Comparison of ENCODE assay signal across 9 cellular contexts in the genomic region with DNA sequence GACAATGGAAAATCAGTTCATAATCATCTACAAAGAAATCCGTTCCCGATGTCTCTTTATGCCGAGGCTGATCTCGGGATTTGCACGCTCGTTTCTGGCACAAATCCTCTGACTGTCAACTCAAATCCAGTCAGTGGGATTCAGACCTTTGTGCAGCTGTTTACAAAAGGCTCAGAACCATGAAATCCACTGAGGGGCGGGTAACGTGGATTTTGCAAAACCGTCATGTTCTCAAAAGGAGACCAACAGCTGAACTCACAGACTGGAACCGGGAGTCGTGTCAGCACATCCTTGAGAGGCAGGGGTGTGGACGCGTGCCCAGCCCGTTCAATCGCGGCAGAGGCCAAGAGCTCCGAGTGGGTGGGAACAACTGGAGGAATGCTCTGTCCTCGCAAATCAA. TPM values are rescaled to one million over a fixed set of nuclear protein-coding genes. Genes with fewer than 3 reads are reported as not detected.
A peak's percentile ranks its signal among the peaks of the same experiment; 100 is the strongest.
DNase-seq lines count a peak whose midpoint lies in the region; ATAC-seq and TF ChIP-seq lines count a peak whose summit lies in the region.
"Had no signal": no experiment of that assay in that cellular context is flagged by ENCODE, and none has a peak within 500 bp of the region (broad histone marks: within the 10 kb centered on the region; RNA-seq: fewer than 3 reads in every experiment).

No MANE protein-coding gene starts in this region.

- H3K4me3 ChIP-seq in astrocyte of the cerebellum (ENCODE audit: low read depth, low read length) (no peak overlapping the region), rectal smooth muscle tissue (ENCODE audit: low read length) (no peak overlapping the region)

- peaks cover 33% of the 10 kb centered on the region for H3K4me1 ChIP-seq in rectal smooth muscle tissue (ENCODE audit: control insufficient read depth, insufficient read depth, low read length)

- peaks cover 10% of the 10 kb centered on the region for H3K36me3 ChIP-seq in rectal smooth muscle tissue (ENCODE audit: control insufficient read depth, insufficient read depth, low read length)

- CTCF ChIA-PET in activated CD4-positive, alpha-beta memory T cell treated with anti-CD3 and anti-CD28 coated beads, Interleukin-2, amount 10 ng/mL, durations not matched to agents 7 days and 5 days (lab: Charles Lee), result interaction anchor here (0.7 kb wide), 1 partner anchor 1184 kb away, joined by 3 read pairs; no protein-coding TSS in a partner anchor

- in situ Hi-C loops in Caki2 (cut with HindIII; ENCODE audit: low pct_unique_long_range_greater_than_20kb, low sequenced_read_pairs) (no loop called here), astrocyte of the cerebellum (cut with HindIII; ENCODE audit: low sequenced_read_pairs) (no loop called here)

- no peak for TF ChIP-seq CTCF in astrocyte of the cerebellum (IDR thresholded peaks at IDR 0.05; ENCODE audit: low read depth, low read length, missing control alignments)

- peak overlapping the region; percentile 72 for H3K27ac ChIP-seq in rectal smooth muscle tissue (ENCODE audit: low read depth, low read length)

- H3K4me3 Mint-ChIP-seq in activated CD4-positive, alpha-beta memory T cell treated with anti-CD3 and anti-CD28 coated beads, Interleukin-2, amount 10 ng/mL, durations not matched to agents 7 days and 5 days, result no peak overlapping the region
- H3K4me3 Mint-ChIP-seq: activated CD8-positive, alpha-beta memory T cell treated with anti-CD3 and anti-CD28 coated beads, Interleukin-2, amount 10 ng/mL, durations not matched to agents 7 days and 5 days had no signal

- no peaks in the 10 kb centered on the region for H3K27me3 ChIP-seq in rectal smooth muscle tissue (ENCODE audit: control insufficient read depth, insufficient read depth, low read length)

- H3K9ac ChIP-seq in rectal smooth muscle tissue (ENCODE audit: low read length), result no peak overlapping the region

- POLR2A ChIA-PET in activated CD4-positive, alpha-beta memory T cell treated with anti-CD3 and anti-CD28 coated beads, Interleukin-2, amount 10 ng/mL, durations not matched to agents 7 days and 5 days (lab: Charles Lee), result interaction anchor here (1.1 kb wide), 1 partner anchor 15 kb away, joined by 3 read pairs; no protein-coding TSS in a partner anchor

- H3K27ac Mint-ChIP-seq in activated CD4-positive, alpha-beta memory T cell treated with anti-CD3 and anti-CD28 coated beads, Interleukin-2, amount 10 ng/mL, durations not matched to agents 7 days and 5 days, result no peak overlapping the region

- no peaks in the 10 kb centered on the region for H3K36me3 Mint-ChIP-seq in activated CD4-positive, alpha-beta memory T cell treated with anti-CD3 and anti-CD28 coated beads, Interleukin-2, amount 10 ng/mL, durations not matched to agents 7 days and 5 days (ENCODE audit: low read depth)

- DNase-seq in Caki2 (ENCODE audit: low read depth), result peak; percentile 19
- DNase-seq in astrocyte of the cerebellum (ENCODE audit: low read depth), result peak; percentile 86
- peak; percentile 63 to 72 for DNase-seq in hippocampal formation (lab: John Stamatoyannopoulos, UW)
- DNase-seq in activated naive CD4-positive, alpha-beta T cell treated with Interleukin-2 at 50 U/mL for 16 hours, result no peak
- DNase-seq in activated CD4-positive, alpha-beta memory T cell treated with anti-CD3 and anti-CD28 coated beads, Interleukin-2, amount 10 ng/mL, durations not matched to agents 7 days and 5 days, result no peak
- DNase-seq: activated CD8-positive, alpha-beta memory T cell treated with anti-CD3 and anti-CD28 coated beads, Interleukin-2, amount 10 ng/mL, durations not matched to agents 7 days and 5 days had no signal

- peaks cover 27% of the 10 kb centered on the region for H3K4me1 Mint-ChIP-seq in activated CD4-positive, alpha-beta memory T cell treated with anti-CD3 and anti-CD28 coated beads, Interleukin-2, amount 10 ng/mL, durations not matched to agents 7 days and 5 days

- no peaks in the 10 kb centered on the region for H3K9me3 Mint-ChIP-seq in activated CD4-positive, alpha-beta memory T cell treated with anti-CD3 and anti-CD28 coated beads, Interleukin-2, amount 10 ng/mL, durations not matched to agents 7 days and 5 days

- no peaks in the 10 kb centered on the region for H3K27me3 Mint-ChIP-seq in activated CD4-positive, alpha-beta memory T cell treated with anti-CD3 and anti-CD28 coated beads, Interleukin-2, amount 10 ng/mL, durations not matched to agents 7 days and 5 days
- H3K27me3 Mint-ChIP-seq: activated CD8-positive, alpha-beta memory T cell treated with anti-CD3 and anti-CD28 coated beads, Interleukin-2, amount 10 ng/mL, durations not matched to agents 7 days and 5 days had no signal

- ATAC-seq in HG03108 (IDR thresholded peaks at IDR 0.05; ENCODE audit: unreplicated experiment) (no peak), HG02588 (IDR thresholded peaks at IDR 0.05; ENCODE audit: unreplicated experiment) (no peak)
- ATAC-seq: activated CD8-positive, alpha-beta memory T cell treated with anti-CD3 and anti-CD28 coated beads, Interleukin-2, amount 10 ng/mL, durations not matched to agents 7 days and 5 days had no signal

RNA-seq across cellular contexts. Expression of a gene that starts 46.4 kb away (rescaled TPM):
- 7.3 and 10.5 TPM in 2 replicates for total RNA-seq in Caki2 (2014; rRNA removed; shearing (Covaris generic); ENCODE audit: low replicate concordance)
- total RNA-seq in activated CD4-positive, alpha-beta memory T cell treated with anti-CD3 and anti-CD28 coated beads, Interleukin-2, amount 10 ng/mL, durations not matched to agents 7 days and 5 days, result 10 to 100 TPM; 16.8 to 17.7 TPM

RNA-seq across cellular contexts. Expression of a gene that starts 46.5 kb away (rescaled TPM):
- total RNA-seq in Caki2 (2014; rRNA removed; shearing (Covaris generic); ENCODE audit: low replicate concordance), result 6.8 and 19.8 TPM in 2 replicates
- total RNA-seq in activated CD4-positive, alpha-beta memory T cell treated with anti-CD3 and anti-CD28 coated beads, Interleukin-2, amount 10 ng/mL, durations not matched to agents 7 days and 5 days, result 10 to 100 TPM; 15.7 to 17.8 TPM

Comparison
In these comparisons a context has a peak if more than half of its experiments do, and no peak if none do; other contexts are left out.
1. DNase-seq: peak in Caki2 (single experiment), astrocyte of the cerebellum (single experiment) and hippocampal formation (2 of 2); none in activated naive CD4-positive, alpha-beta T cell treated with Interleukin-2 at 50 U/mL for 16 hours (single experiment) and activated CD4-positive, alpha-beta memory T cell treated with anti-CD3 and anti-CD28 coated beads, Interleukin-2, amount 10 ng/mL, durations not matched to agents 7 days and 5 days (single experiment).